ENCODE assay signal across 16 cellular contexts in the genomic region with DNA sequence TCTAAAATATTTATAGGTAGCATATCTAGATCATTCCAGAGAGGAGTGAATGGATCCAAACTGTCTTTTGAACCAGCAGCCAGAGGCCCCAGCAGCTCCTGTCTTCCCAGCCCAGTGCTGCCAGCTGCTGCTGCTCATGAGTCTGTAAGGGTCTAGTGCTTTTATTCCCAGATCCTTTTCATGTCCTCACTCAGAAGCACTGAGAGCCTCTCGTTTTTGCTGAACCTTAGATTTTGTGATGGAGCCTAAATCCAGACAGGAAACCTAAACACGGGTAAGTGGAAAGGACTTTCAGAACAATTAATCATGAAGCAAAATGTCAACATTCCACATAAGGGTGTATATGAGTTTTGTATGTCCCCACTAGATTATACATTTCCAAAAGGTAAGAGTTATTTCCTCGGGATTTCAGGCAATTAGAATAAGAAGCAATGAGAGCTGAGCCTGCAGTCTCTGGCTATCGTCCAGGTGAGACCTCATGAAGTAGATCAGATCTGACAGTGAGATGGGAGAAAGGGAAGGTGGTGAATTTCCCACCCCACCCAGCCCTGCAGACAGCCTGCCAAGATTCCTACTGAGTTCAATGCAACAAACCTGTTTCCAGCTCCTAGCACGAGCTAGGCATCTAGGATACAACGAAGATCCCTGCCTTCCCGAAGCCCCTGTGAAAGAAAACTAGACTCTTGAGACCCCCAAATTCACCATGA.
DNase-seq lines count a peak whose midpoint lies in the region; ATAC-seq, FAIRE-seq and TF ChIP-seq lines count a peak whose summit lies in the region.
"Had no signal": no experiment of that assay in that cellular context is flagged by ENCODE, and none has a peak within 500 bp of the region (broad histone marks: within the 10 kb centered on the region; RNA-seq: fewer than 3 reads in every experiment).

No MANE protein-coding gene starts in this region.

- no peak overlapping the region for H3K18ac ChIP-seq in H1 (ENCODE audit: extremely low read depth, low read length)

- H3K23ac ChIP-seq in H1 (ENCODE audit: insufficient read length) = no peak overlapping the region

- H3K14ac ChIP-seq in H1 (ENCODE audit: insufficient read length) = no peak overlapping the region

- intact Hi-C loops in mucosa of descending colon (cut with DNase I, micrococcal nuclease) = loop anchor here (10.0 kb wide), 3 partner anchors 176 to 366 kb away; a partner anchor contains a TSS

- H4K20me1 ChIP-seq in H1 (replicated peaks in 1 of 2; ENCODE audit: control insufficient read depth in 1 of 2, insufficient read depth in 2 of 2, low read length in 2 of 2) = peaks cover 0 to 3% of the 10 kb centered on the region in 2 experiments

- CTCF ChIA-PET in H1 (lab: Charles Lee; ENCODE audit: partially characterized antibody) = interaction anchor here (0.6 to 6.4 kb wide), 12 partner anchors 9 to 331 kb away, joined by 3 to 35 read pairs (median 4); a partner anchor contains a TSS

- no peak overlapping the region for H3K4ac ChIP-seq in H1 (replicated peaks; ENCODE audit: insufficient read length, low read depth, low read length)

- H4K5ac ChIP-seq in H1 (ENCODE audit: insufficient read length, low read depth, low read length) = no peak overlapping the region

- H2BK20ac ChIP-seq in H1 (ENCODE audit: low read length) = no peak overlapping the region

- peaks cover 4% of the 10 kb centered on the region; the same call in 1 of the 2 replicates for H3K23me2 ChIP-seq in H1 (ENCODE audit: low read depth, low read length)

- H3K27me3 Mint-ChIP-seq in progenitor cell of endocrine pancreas = peaks cover 21% of the 10 kb centered on the region
- H3K27me3 Mint-ChIP-seq: activated B cell treated with CpG ODN at 0.5 μM for 24 hours; effector memory CD8-positive, alpha-beta T cell; natural killer cell treated with Interleukin-12 subunit alpha and Interleukin-12 subunit beta and Interleukin-15 and Interleukin-18, amount 100 ng/mL, for 72 hours had no signal

- peaks cover 0 to 9% (median 7%) of the 10 kb centered on the region in 4 experiments; a peak in 6 of 7 replicates for H3K27me3 ChIP-seq in H1 (replicated peaks in 1 of 4; ENCODE audit: control insufficient read depth in 3 of 4, extremely low read depth in 1 of 4, insufficient read depth in 3 of 4, low read length in 3 of 4)
- H3K27me3 ChIP-seq: spleen, tibial artery had no signal

- H2AFZ ChIP-seq in H1 (ENCODE audit: low read length) = peak overlapping the region; percentile 73; the same call in 1 of the 2 replicates

- no peak overlapping the region for H3K4me2 ChIP-seq in H1 (ENCODE audit: insufficient read depth in 1 of 2, low read depth in 2 of 2, low read length in 2 of 2)

- H3K4me3 ChIP-seq in H1 (ENCODE audit: extremely low read depth in 1 of 4, insufficient read depth in 2 of 4, low read depth in 3 of 4, low read length in 4 of 4) = no peak overlapping the region
- H3K4me3 ChIP-seq in mucosa of descending colon = no peak overlapping the region
- H3K4me3 ChIP-seq: spleen, tibial artery had no signal

- H3K4me1 Mint-ChIP-seq in progenitor cell of endocrine pancreas (ENCODE audit: low read depth) = peaks cover 22% of the 10 kb centered on the region

- WGBS in H1 (ENCODE audit: extremely low coverage in 1 of 2, insufficient coverage in 1 of 2, insufficient read length in 1 of 2, insufficient replicate concordance in 2 of 2, low coverage in 1 of 2, low lambda C conversion rate in 2 of 2, missing lambda C conversion rate in 1 of 2), 2 experiments = 75% methylated on average over 7 of the region's 7 CpGs; no CpG with 5 or more reads in 1 of the 2 experiments

- no peak overlapping the region for H2BK15ac ChIP-seq in H1 (ENCODE audit: low read length)

- TF ChIP-seq RAD21 in H1 (IDR thresholded peaks at IDR 0.05 in 1 of 2, conservative IDR thresholded peaks at IDR 0.05 in 1 of 2; ENCODE audit: low read depth in 2 of 2, low read length in 2 of 2) = no peak

- no peak for FAIRE-seq in H1 (lab: Jason Lieb, UNC)

- H2BK5ac ChIP-seq in H1 (ENCODE audit: low read depth, low read length) = no peak overlapping the region

- H3K27ac Mint-ChIP-seq in progenitor cell of endocrine pancreas = peak overlapping the region; percentile 10
- H3K27ac Mint-ChIP-seq: activated B cell treated with CpG ODN at 0.5 μM for 24 hours; effector memory CD8-positive, alpha-beta T cell had no signal

- no peaks in the 10 kb centered on the region for H3K79me2 ChIP-seq in H1 (ENCODE audit: control insufficient read depth in 1 of 2, insufficient read depth in 2 of 2, low read length in 2 of 2)

- H3K36me3 ChIP-seq in H1 (ENCODE audit: control insufficient read depth in 2 of 4, insufficient read depth in 4 of 4, low read length in 3 of 4) = no peaks in the 10 kb centered on the region
- H3K36me3 ChIP-seq in mucosa of descending colon (ENCODE audit: low read depth) = no peaks in the 10 kb centered on the region
- H3K36me3 ChIP-seq: spleen, tibial artery had no signal

- no peaks in the 10 kb centered on the region; the same call in 1 of the 2 replicates for H3K79me1 ChIP-seq in H1 (ENCODE audit: low read depth, low read length)

- TF ChIP-seq EP300 in H1 (IDR thresholded peaks at IDR 0.05; ENCODE audit: borderline replicate concordance in 1 of 2, low read depth in 2 of 2, low read length in 2 of 2) = no peak

- peak; percentile 43 for DNase-seq in DMS 273 (lab: John Stamatoyannopoulos, UW; ENCODE audit: unreplicated experiment)
- DNase-seq in DMS 273 treated with DMSO at 0.1 percent for 48 hours (lab: John Stamatoyannopoulos, UW) = no peak
- peak; percentile 52 for DNase-seq in NCI-H82 (lab: John Stamatoyannopoulos, UW)
- DNase-seq in H1 (ENCODE audit: low read depth in 1 of 2, low spot score in 2 of 2) = no peak
- no peak for DNase-seq in progenitor cell of endocrine pancreas (ENCODE audit: low spot score, unreplicated experiment)
- DNase-seq in mucosa of descending colon = no peak
- DNase-seq in hypothalamus (lab: John Stamatoyannopoulos, UW) = no peak
- no peak for DNase-seq in activated effector memory CD4-positive, alpha-beta T cell treated with anti-CD3 and anti-CD28 coated beads, Interleukin-2, amount 50 U/mL, for 16 hours
- DNase-seq: activated B cell treated with CpG ODN at 0.5 μM for 24 hours; effector memory CD8-positive, alpha-beta T cell; IMR-90; NCI-H1694; spleen; tibial artery had no signal

- no peak overlapping the region for H4K91ac ChIP-seq in H1 (replicated peaks; ENCODE audit: insufficient read length, low read length)

- no peaks in the 10 kb centered on the region for H3K36me3 Mint-ChIP-seq in progenitor cell of endocrine pancreas (ENCODE audit: insufficient read depth)
- H3K36me3 Mint-ChIP-seq: natural killer cell treated with Interleukin-12 subunit alpha and Interleukin-12 subunit beta and Interleukin-15 and Interleukin-18, amount 100 ng/mL, for 72 hours had no signal

- H2AK5ac ChIP-seq in H1 (ENCODE audit: low read depth, low read length) = no peak overlapping the region

- no peak for TF ChIP-seq POLR2A in H1 (IDR thresholded peaks at IDR 0.05; ENCODE audit: control extremely low read depth in 1 of 2, low read depth in 2 of 2, low read length in 2 of 2)

- no peak overlapping the region for H2BK120ac ChIP-seq in H1 (replicated peaks; ENCODE audit: low read depth, low read length)

- peaks cover 0 to 6% (median 2%) of the 10 kb centered on the region in 4 experiments; a peak in 5 of 7 replicates for H3K4me1 ChIP-seq in H1 (replicated peaks in 1 of 4; ENCODE audit: control insufficient read depth in 3 of 4, insufficient read depth in 4 of 4, low read length in 3 of 4)
- peaks cover 6% of the 10 kb centered on the region for H3K4me1 ChIP-seq in mucosa of descending colon (ENCODE audit: low read depth)

- H3K56ac ChIP-seq in H1 (replicated peaks; ENCODE audit: insufficient read length, low read depth, low read length) = no peak overlapping the region

- H3K9me3 ChIP-seq in H1 (ENCODE audit: insufficient read depth in 2 of 2, low read depth in 1 of 2, low read length in 1 of 2) (no peaks in the 10 kb centered on the region), mucosa of descending colon (no peaks in the 10 kb centered on the region)
- H3K9me3 ChIP-seq: spleen, tibial artery had no signal

- H3K27ac ChIP-seq in H1 (ENCODE audit: low read depth, low read length) = no peak overlapping the region
- H3K27ac ChIP-seq: 22Rv1, tibial artery had no signal

- no peak overlapping the region for H2BK12ac ChIP-seq in H1 (ENCODE audit: low read depth, low read length)

- TF ChIP-seq CTCF in H1 (IDR thresholded peaks at IDR 0.05; ENCODE audit: control extremely low read depth in 1 of 3, insufficient read depth in 1 of 3, low read depth in 1 of 3, low read length in 3 of 3) (no peak), progenitor cell of endocrine pancreas (IDR thresholded peaks at IDR 0.05; ENCODE audit: unreplicated experiment) (no peak), mucosa of descending colon (IDR thresholded peaks at IDR 0.05) (no peak)

- H3K9ac ChIP-seq in H1 (replicated peaks in 1 of 4; ENCODE audit: extremely low read depth in 1 of 4, low read depth in 3 of 4, low read length in 3 of 4) = no peak overlapping the region

- POLR2A ChIA-PET in H1 (lab: Charles Lee; ENCODE audit: partially characterized antibody) = interaction anchor here (1.1 to 1.2 kb wide), 2 partner anchors 45 to 172 kb away, joined by 3 read pairs; no protein-coding TSS in a partner anchor

- no peak for ATAC-seq in mucosa of descending colon
- ATAC-seq: effector memory CD8-positive, alpha-beta T cell; natural killer cell treated with Interleukin-12 subunit alpha and Interleukin-12 subunit beta and Interleukin-15 and Interleukin-18, amount 100 ng/mL, for 72 hours had no signal

- H3K4me3 Mint-ChIP-seq in progenitor cell of endocrine pancreas (ENCODE audit: low read depth) = no peak overlapping the region
- H3K4me3 Mint-ChIP-seq: activated B cell treated with CpG ODN at 0.5 μM for 24 hours; effector memory CD8-positive, alpha-beta T cell; natural killer cell treated with Interleukin-12 subunit alpha and Interleukin-12 subunit beta and Interleukin-15 and Interleukin-18, amount 100 ng/mL, for 72 hours had no signal

- no peak overlapping the region for H4K8ac ChIP-seq in H1 (ENCODE audit: extremely low read depth, insufficient read depth, low read length)

- H3K9me3 Mint-ChIP-seq in progenitor cell of endocrine pancreas (ENCODE audit: low read depth) = peaks cover 3% of the 10 kb centered on the region
- H3K9me3 Mint-ChIP-seq: activated B cell treated with CpG ODN at 0.5 μM for 24 hours; effector memory CD8-positive, alpha-beta T cell; natural killer cell treated with Interleukin-12 subunit alpha and Interleukin-12 subunit beta and Interleukin-15 and Interleukin-18, amount 100 ng/mL, for 72 hours had no signal

TF ChIP-seq in H1, 55 proteins besides CTCF, POLR2A, EP300 and RAD21:
- TF ChIP-seq SP2 (IDR thresholded peaks at IDR 0.05; ENCODE audit: low read length) (no peak), SIRT6 (IDR thresholded peaks at IDR 0.05; ENCODE audit: low read length) (no peak)

Comparison
In these comparisons a context has a peak if more than half of its experiments do, and no peak if none do; other contexts are left out.
1. DNase-seq: peak in DMS 273 (single experiment) and NCI-H82 (single experiment); none in DMS 273 treated with DMSO at 0.1 percent for 48 hours (single experiment), H1 (0 of 2), progenitor cell of endocrine pancreas (single experiment), mucosa of descending colon (0 of 3), hypothalamus (0 of 51) and activated effector memory CD4-positive, alpha-beta T cell treated with anti-CD3 and anti-CD28 coated beads, Interleukin-2, amount 50 U/mL, for 16 hours (single experiment).